ENCODE assay signal across 22 cellular contexts in the genomic region with DNA sequence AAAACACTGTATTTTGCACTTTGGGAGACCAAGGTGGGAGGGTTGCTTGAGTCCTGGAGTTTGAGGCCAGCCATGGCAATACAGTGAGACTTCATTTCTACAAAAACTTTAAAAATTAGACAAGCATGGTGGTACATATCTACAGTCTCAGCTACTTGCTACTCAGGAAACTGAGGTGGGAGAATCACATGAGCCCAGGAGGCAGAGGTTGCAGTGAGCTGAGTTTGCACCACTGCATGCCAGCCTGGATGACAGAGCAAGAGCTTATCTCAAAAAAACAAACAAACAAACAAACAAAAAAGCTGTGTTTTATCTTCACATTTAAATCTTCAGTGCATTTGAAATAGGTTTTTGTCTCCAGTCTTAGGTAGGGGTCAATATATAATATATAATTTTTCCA. TPM values are rescaled to one million over a fixed set of nuclear protein-coding genes. Genes with fewer than 3 reads are reported as not detected.
DNase-seq lines count a peak whose midpoint lies in the region; ATAC-seq, FAIRE-seq and TF ChIP-seq lines count a peak whose summit lies in the region.
"Had no signal": no experiment of that assay in that cellular context is flagged by ENCODE, and none has a peak within 500 bp of the region (broad histone marks: within the 10 kb centered on the region; RNA-seq: fewer than 3 reads in every experiment).

No MANE protein-coding gene starts in this region.

- peak overlapping the region; percentile 87 for H3K4me2 ChIP-seq in BLaER1
- H3K4me2 ChIP-seq in GM12878 (ENCODE audit: control insufficient read depth, insufficient read depth) = no peak overlapping the region

- CTCF ChIA-PET in GM12878 (lab: Yijun Ruan, JAX) = interaction anchor here (0.6 to 2.0 kb wide), 11 partner anchors 10 to 509 kb away, joined by 3 to 7 read pairs (median 4); a partner anchor contains a TSS

- POLR2A ChIA-PET in GM12878 (lab: Charles Lee) = no interaction called here

- ATAC-seq in GM12878 = no peak
- no peak for ATAC-seq in GM19397 (IDR thresholded peaks at IDR 0.05; ENCODE audit: unreplicated experiment)
- ATAC-seq: HepG2, T-cell had no signal

- no peak overlapping the region for H3K4me3 ChIP-seq in BLaER1
- no peak overlapping the region for H3K4me3 ChIP-seq in GM12878
- H3K4me3 ChIP-seq: SK-N-MC had no signal

- no peak for TF ChIP-seq CTCF in GM12878 (IDR thresholded peaks at IDR 0.05 in 2 of 3, conservative IDR thresholded peaks at IDR 0.05 in 1 of 3; ENCODE audit: control insufficient read depth in 2 of 3, extremely low read depth in 1 of 3, insufficient read depth in 1 of 3, low read depth in 3 of 3, low read length in 3 of 3)

- TF ChIP-seq RAD21 in GM12878 (IDR thresholded peaks at IDR 0.05; ENCODE audit: insufficient read depth, low read depth, low read length) = no peak

- H3K9ac ChIP-seq in BLaER1 (no peak overlapping the region), GM12878 (ENCODE audit: control insufficient read depth, insufficient read depth, low read length) (no peak overlapping the region)

- RAD21 ChIA-PET in GM12878 (lab: Charles Lee; ENCODE audit: unreplicated experiment) = interaction anchor here (0.7 to 1.7 kb wide), 10 partner anchors 10 to 344 kb away, joined by 3 to 6 read pairs (median 4); a partner anchor contains a TSS

- TF ChIP-seq POLR2A in GM12892 (IDR thresholded peaks at IDR 0.05; ENCODE audit: low read depth, low read length) = no peak
- no peak for TF ChIP-seq POLR2A in GM12878 (IDR thresholded peaks at IDR 0.05; ENCODE audit: low read depth, low read length)

- DNase-seq in GM12892 (ENCODE audit: insufficient read length) = no peak
- peak; percentile 14 for DNase-seq in NAMALWA (ENCODE audit: low spot score)
- no peak for DNase-seq in GM12878 (ENCODE audit: low read depth, low spot score)
- no peak for DNase-seq in Kasumi-1 (lab: John Stamatoyannopoulos, UW)
- no peak for DNase-seq in posterior vena cava (ENCODE audit: low spot score)
- DNase-seq in DMS 273 (lab: John Stamatoyannopoulos, UW; ENCODE audit: unreplicated experiment) = no peak
- DNase-seq: AML-193; CD4-positive, alpha-beta T cell; EL; KG1; NCI-H1105; NCI-H2081; NCI-H446 treated with DMSO at 0.1 percent for 48 hours; SHP77; T-cell had no signal

- H3K27ac ChIP-seq in BLaER1 (peak overlapping the region; percentile 44; the same call in 1 of the 2 replicates), GM12878 (ENCODE audit: control insufficient read depth, insufficient read depth) (no peak overlapping the region)
- H3K27ac ChIP-seq: SK-N-MC had no signal

- SMC1A ChIA-PET in GM12878 (lab: Charles Lee; ENCODE audit: uncharacterized antibody, unreplicated experiment) = interaction anchor here (0.9 to 2.6 kb wide), 11 partner anchors 10 to 987 kb away, joined by 3 to 13 read pairs (median 5); a partner anchor contains a TSS

- H3K79me2 ChIP-seq in GM12878 (ENCODE audit: control insufficient read depth, insufficient read depth, low read length) = no peaks in the 10 kb centered on the region

- H4K20me1 ChIP-seq in BLaER1 (no peaks in the 10 kb centered on the region), GM12878 (ENCODE audit: control insufficient read depth, insufficient read depth) (no peaks in the 10 kb centered on the region)

- H3K9me3 ChIP-seq in BLaER1 (peaks cover 8% of the 10 kb centered on the region; the same call in 1 of the 2 replicates), GM12878 (replicated peaks; ENCODE audit: control insufficient read depth, insufficient read depth, low read length) (peaks cover 1% of the 10 kb centered on the region; the same call in 1 of the 3 replicates)

- H3K36me3 ChIP-seq in BLaER1 (no peaks in the 10 kb centered on the region), GM12878 (ENCODE audit: control insufficient read depth in 2 of 2, insufficient read depth in 2 of 2, low read length in 1 of 2) (no peaks in the 10 kb centered on the region)

- in situ Hi-C loops in GM12878 (cut with MboI) = no loop called here

- peak overlapping the region; percentile 44 for H2AFZ ChIP-seq in GM12878 (ENCODE audit: control insufficient read depth, low read depth, low read length)

- no peak for TF ChIP-seq EP300 in GM12878 (IDR thresholded peaks at IDR 0.05; ENCODE audit: borderline replicate concordance in 1 of 2, control insufficient read depth in 1 of 2, low read depth in 2 of 2, low read length in 2 of 2)

- FAIRE-seq in GM12892 (lab: Jason Lieb, UNC) = peak; percentile 75
- FAIRE-seq in GM12878 (lab: Jason Lieb, UNC) = no peak
- FAIRE-seq: GM12891, H54, HepG2 had no signal

- BruUV-seq in GM12878 (replicated peaks; lab: Mats Ljungman, UMichigan) = no TSS peak

- H3K4me1 ChIP-seq in BLaER1 = peaks cover 59% of the 10 kb centered on the region
- peaks cover 18% of the 10 kb centered on the region for H3K4me1 ChIP-seq in GM12878 (ENCODE audit: control insufficient read depth, insufficient read depth, low read length)

- H3K27me3 ChIP-seq in BLaER1 (no peaks in the 10 kb centered on the region), GM12878 (replicated peaks in 1 of 2; ENCODE audit: control insufficient read depth in 2 of 2, insufficient read depth in 2 of 2, low read length in 1 of 2) (no peaks in the 10 kb centered on the region)

- intact Hi-C loops in GM12878 (cut with micrococcal nuclease; ENCODE audit: unreplicated experiment) (loop anchor here (10.0 kb wide), 1 partner anchor 676 kb away; a partner anchor contains a TSS), posterior vena cava (cut with DNase I) (loop anchor here in 1 of 2 donors (10.0 kb wide), 1 partner anchor 226 kb away; no protein-coding TSS in a partner anchor)

TF ChIP-seq in GM12878, 131 proteins besides CTCF, POLR2A, EP300 and RAD21 (continues in another document):
- no peak for TF ChIP-seq PAX5 (IDR thresholded peaks at IDR 0.05; ENCODE audit: borderline replicate concordance, low read depth, low read length)
- no peak for TF ChIP-seq SIN3A (IDR thresholded peaks at IDR 0.05; ENCODE audit: low read depth, low read length)
- no peak for TF ChIP-seq SUZ12 (IDR thresholded peaks at IDR 0.05; ENCODE audit: unreplicated experiment)
- no peak for TF ChIP-seq EZH2 (IDR thresholded peaks at IDR 0.05; ENCODE audit: borderline replicate concordance, control insufficient read depth, low read depth, low read length)
- TF ChIP-seq NFIC (IDR thresholded peaks at IDR 0.05; ENCODE audit: low read depth, low read length) = no peak
- no peak for TF ChIP-seq KAT2A (conservative IDR thresholded peaks at IDR 0.05; ENCODE audit: control insufficient read depth, low read depth, low read length)
- TF ChIP-seq FOXK2 (IDR thresholded peaks at IDR 0.05) = no peak
- no peak for TF ChIP-seq HCFC1 (IDR thresholded peaks at IDR 0.05; ENCODE audit: low read length)
- TF ChIP-seq, protein P1, sequence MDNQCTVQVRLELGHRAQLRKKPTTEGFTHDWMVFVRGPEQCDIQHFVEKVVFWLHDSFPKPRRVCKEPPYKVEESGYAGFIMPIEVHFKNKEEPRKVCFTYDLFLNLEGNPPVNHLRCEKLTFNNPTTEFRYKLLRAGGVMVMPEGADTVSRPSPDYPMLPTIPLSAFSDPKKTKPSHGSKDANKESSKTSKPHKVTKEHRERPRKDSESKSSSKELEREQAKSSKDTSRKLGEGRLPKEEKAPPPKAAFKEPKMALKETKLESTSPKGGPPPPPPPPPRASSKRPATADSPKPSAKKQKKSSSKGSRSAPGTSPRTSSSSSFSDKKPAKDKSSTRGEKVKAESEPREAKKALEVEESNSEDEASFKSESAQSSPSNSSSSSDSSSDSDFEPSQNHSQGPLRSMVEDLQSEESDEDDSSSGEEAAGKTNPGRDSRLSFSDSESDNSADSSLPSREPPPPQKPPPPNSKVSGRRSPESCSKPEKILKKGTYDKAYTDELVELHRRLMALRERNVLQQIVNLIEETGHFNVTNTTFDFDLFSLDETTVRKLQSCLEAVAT (IDR thresholded peaks at IDR 0.05) = no peak

RNA-seq across cellular contexts. Expression of a gene that starts 4.8 kb away (rescaled TPM):
- polyA plus RNA-seq in GM12892 (2012; ENCODE audit: missing spikeins) = not detected
- total RNA-seq in GM12878 (2013; cell fraction: nucleolus; rRNA removed) = 3.6 and 5.6 TPM in 2 replicates
- not detected in 2 replicates for total RNA-seq in GM12878 (2014; rRNA removed)
- total RNA-seq in GM12878 (2014; rRNA removed; fragmentation: Illumina TruSeq; extraction: Trizol) = not detected in 2 replicates
- not detected in 2 replicates for total RNA-seq in GM12878 (2021)
- not detected for polyA plus RNA-seq in GM12878 (2011; ENCODE audit: low read depth)
- 0.23 TPM in 1 of 2 replicates, not detected in the other for polyA plus RNA-seq in GM12878 (2011; rRNA removed)
- polyA plus RNA-seq in GM12878 (2011; cell fraction: cytosol; rRNA removed) = not detected in 2 replicates
- not detected in 2 replicates for polyA plus RNA-seq in GM12878 (2011; cell fraction: nucleus; rRNA removed)
- 0.07 TPM in 1 of 2 replicates, not detected in the other for polyA plus RNA-seq in GM12878 (2012)
- not detected in 2 replicates for polyA plus RNA-seq in GM12878 (2014; fragmentation: Illumina TruSeq; extraction: Trizol)
- not detected for polyA plus RNA-seq in GM12878 (2014; fragmentation: Nextera tagmentation; extraction: Ambion mirVana)
- polyA plus RNA-seq in GM12878 (2014; rRNA removed) = not detected in 2 replicates
- polyA plus RNA-seq in GM12878 (2016; fragmentation: Nextera tagmentation; extraction: Ambion mirVana) = not detected
- not detected in 2 replicates for polyA minus RNA-seq in GM12878 (2011; rRNA and poly(A)+ RNA removed)
- not detected in 2 replicates for polyA minus RNA-seq in GM12878 (2011; cell fraction: cytosol; rRNA and poly(A)+ RNA removed)
- polyA minus RNA-seq in GM12878 (2011; cell fraction: nucleus; rRNA and poly(A)+ RNA removed) = not detected in 2 replicates
- 1 to 10 TPM in 1 of 2 donors, under 1 TPM in 1; 0.29 to 1.4 TPM for total RNA-seq in posterior vena cava
- total RNA-seq: CD4-positive, alpha-beta T cell; HepG2; RPMI7951; T-cell had no signal
- polyA plus RNA-seq: HepG2 had no signal

RNA-seq across cellular contexts. Expression of a gene that starts 34.2 kb away (rescaled TPM):
- 27.2 TPM for polyA plus RNA-seq in GM12892 (2012; ENCODE audit: missing spikeins)
- total RNA-seq in GM12878 (2013; cell fraction: nucleolus; rRNA removed) = 63.1 and 64.4 TPM in 2 replicates
- total RNA-seq in GM12878 (2014; rRNA removed) = 21.2 and 24.3 TPM in 2 replicates
- total RNA-seq in GM12878 (2014; rRNA removed; fragmentation: Illumina TruSeq; extraction: Trizol) = 28.0 and 29.5 TPM in 2 replicates
- total RNA-seq in GM12878 (2021) = 27.8 and 29.2 TPM in 2 replicates
- polyA plus RNA-seq in GM12878 (2011; ENCODE audit: low read depth) = 9.9 TPM
- polyA plus RNA-seq in GM12878 (2011; rRNA removed) = 84.3 and 97.3 TPM in 2 replicates
- polyA plus RNA-seq in GM12878 (2011; cell fraction: cytosol; rRNA removed) = 56.1 and 67.4 TPM in 2 replicates
- 48.3 and 66.3 TPM in 2 replicates for polyA plus RNA-seq in GM12878 (2011; cell fraction: nucleus; rRNA removed)
- 13.9 and 25.9 TPM in 2 replicates for polyA plus RNA-seq in GM12878 (2012)
- polyA plus RNA-seq in GM12878 (2014; fragmentation: Illumina TruSeq; extraction: Trizol) = 51.2 and 65.2 TPM in 2 replicates
- 10 to 100 TPM; 39.8 to 44.0 TPM for polyA plus RNA-seq in GM12878 (2014; fragmentation: Nextera tagmentation; extraction: Ambion mirVana)
- polyA plus RNA-seq in GM12878 (2014; rRNA removed) = 25.1 and 31.8 TPM in 2 replicates
- polyA plus RNA-seq in GM12878 (2016; fragmentation: Nextera tagmentation; extraction: Ambion mirVana) = 10 to 100 TPM; 31.0 to 34.5 TPM
- polyA minus RNA-seq in GM12878 (2011; rRNA and poly(A)+ RNA removed) = 60.8 and 70.1 TPM in 2 replicates
- 17.0 and 17.4 TPM in 2 replicates for polyA minus RNA-seq in GM12878 (2011; cell fraction: cytosol; rRNA and poly(A)+ RNA removed)
- 26.0 and 37.7 TPM in 2 replicates for polyA minus RNA-seq in GM12878 (2011; cell fraction: nucleus; rRNA and poly(A)+ RNA removed)
- 10 to 100 TPM in 1 of 2 donors, 1 to 10 TPM in 1; 7.7 to 17.7 TPM for total RNA-seq in posterior vena cava
- total RNA-seq: HepG2 had no signal
- polyA plus RNA-seq: HepG2 had no signal
